22 cellular contexts compared by ENCODE assay signal in the genomic region with DNA sequence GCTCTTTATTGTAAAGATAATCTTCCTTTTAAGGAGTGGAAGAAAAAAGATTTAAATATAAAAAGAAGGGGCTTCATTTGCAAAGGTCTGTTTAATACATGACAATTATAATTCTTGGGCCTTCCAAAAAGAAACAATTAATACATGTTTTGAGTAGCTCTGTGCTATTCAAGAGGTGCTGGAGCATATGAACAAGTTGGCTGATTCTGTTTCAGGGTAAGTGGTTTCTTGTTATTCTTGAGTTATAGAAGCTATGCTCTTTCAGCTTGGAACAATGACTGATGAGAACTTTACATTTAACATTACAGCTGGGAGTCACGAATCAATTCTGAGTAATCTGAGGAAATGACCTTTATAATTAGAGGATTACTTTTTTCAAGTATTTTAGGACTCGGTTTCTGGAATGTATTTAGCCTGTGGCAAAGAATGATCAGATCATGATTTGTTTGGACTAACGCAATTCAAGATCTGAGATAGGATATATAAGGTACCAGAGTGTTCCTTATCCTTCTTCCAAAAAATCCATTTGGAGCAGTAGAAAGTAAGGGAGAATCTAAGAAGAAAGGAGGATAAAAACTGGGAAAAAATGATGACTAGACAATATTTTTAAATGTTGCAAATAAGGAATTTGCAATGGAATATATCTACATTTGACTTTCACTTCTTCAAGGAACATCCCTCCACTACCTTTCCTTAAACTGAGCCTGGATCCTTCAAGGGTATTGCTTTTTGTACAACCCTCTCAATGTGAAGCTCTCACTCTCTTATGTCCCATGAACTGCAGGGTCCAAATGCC.
DNase-seq lines count a peak whose midpoint lies in the region; ATAC-seq, FAIRE-seq and TF ChIP-seq lines count a peak whose summit lies in the region.
"Had no signal": no experiment of that assay in that cellular context is flagged by ENCODE, and none has a peak within 500 bp of the region (broad histone marks: within the 10 kb centered on the region; RNA-seq: fewer than 3 reads in every experiment).

No MANE protein-coding gene starts in this region.

- no peak overlapping the region for H2BK120ac ChIP-seq in H1 (replicated peaks; ENCODE audit: low read depth, low read length)

- no peak for TF ChIP-seq EP300 in H1 (IDR thresholded peaks at IDR 0.05; ENCODE audit: borderline replicate concordance in 1 of 2, low read depth in 2 of 2, low read length in 2 of 2)

- H2BK20ac ChIP-seq in H1 (ENCODE audit: low read length) = no peak overlapping the region

- CTCF ChIA-PET in PC-3 (lab: Charles Lee) = no interaction called here
- CTCF ChIA-PET in H1 (lab: Charles Lee; ENCODE audit: partially characterized antibody) = no interaction called here

- H2AK5ac ChIP-seq in H1 (ENCODE audit: low read depth, low read length) = no peak overlapping the region

- no peak for FAIRE-seq in H1 (lab: Jason Lieb, UNC)

- H4K20me1 ChIP-seq in PC-3 (ENCODE audit: low read length) (no peaks in the 10 kb centered on the region), H1 (replicated peaks in 1 of 2; ENCODE audit: control insufficient read depth in 1 of 2, insufficient read depth in 2 of 2, low read length in 2 of 2) (no peaks in the 10 kb centered on the region)

- H3K4me1 Mint-ChIP-seq in activated T-cell treated with anti-CD3 and anti-CD28 coated beads, Interleukin-2, amount 50 U/mL, for 72 hours (ENCODE audit: low read depth) = no peaks in the 10 kb centered on the region
- H3K4me1 Mint-ChIP-seq: T-cell had no signal

- H3K4me2 ChIP-seq in PC-3 (ENCODE audit: low read length) = peak overlapping the region; percentile 2
- no peak overlapping the region for H3K4me2 ChIP-seq in H1 (ENCODE audit: insufficient read depth in 1 of 2, low read depth in 2 of 2, low read length in 2 of 2)

- TF ChIP-seq RAD21 in H1 (IDR thresholded peaks at IDR 0.05 in 1 of 2, conservative IDR thresholded peaks at IDR 0.05 in 1 of 2; ENCODE audit: low read depth in 2 of 2, low read length in 2 of 2) = no peak

- no peak for TF ChIP-seq POLR2A in H1 (IDR thresholded peaks at IDR 0.05; ENCODE audit: control extremely low read depth in 1 of 2, low read depth in 2 of 2, low read length in 2 of 2)

- no peak overlapping the region for H3K14ac ChIP-seq in H1 (ENCODE audit: insufficient read length)

- DNase-seq in AG09309 (ENCODE audit: low read depth) (peak; percentile 2), ELR (ENCODE audit: low read depth) (peak; percentile 55), PC-3 (peak; percentile 80), H1 (ENCODE audit: low read depth in 1 of 2, low spot score in 2 of 2) (no peak), MV-4-11 (lab: John Stamatoyannopoulos, UW) (no peak), brain microvascular endothelial cell (no peak)
- no peak for DNase-seq in activated T-cell treated with anti-CD3 and anti-CD28 coated beads, Interleukin-2, amount 50 U/mL, for 72 hours
- DNase-seq: DND-41, GF-D8, GOT3, Karpas-422, MM.1S, NCI-H1092 treated with DMSO at 0.1 percent for 48 hours, NCI-H1694, NCI-H2227 treated with DMSO at 0.1 percent for 48 hours, NCI-H510A treated with DMSO at 0.1 percent for 48 hours, NCI-H774, SHP77 treated with DMSO at 0.1 percent for 48 hours, T-cell had no signal

- H3K27me3 Mint-ChIP-seq in activated T-cell treated with anti-CD3 and anti-CD28 coated beads, Interleukin-2, amount 50 U/mL, for 72 hours (ENCODE audit: low read depth) = no peaks in the 10 kb centered on the region
- H3K27me3 Mint-ChIP-seq: T-cell had no signal

- POLR2A ChIA-PET in PC-3 (lab: Charles Lee; ENCODE audit: unreplicated experiment) = no interaction called here
- POLR2A ChIA-PET in H1 (lab: Charles Lee; ENCODE audit: partially characterized antibody) = interaction anchor here (1.1 kb wide), 1 partner anchor 14 kb away, joined by 3 read pairs; no protein-coding TSS in a partner anchor

- in situ Hi-C loops in brain microvascular endothelial cell (cut with HindIII; ENCODE audit: low pct_ligation_motif_present, low sequenced_read_pairs) = no loop called here

- H3K18ac ChIP-seq in H1 (ENCODE audit: extremely low read depth, low read length) = no peak overlapping the region

- H3K23me2 ChIP-seq in H1 (ENCODE audit: low read depth, low read length) = no peaks in the 10 kb centered on the region; the same call in 1 of the 2 replicates

- no peaks in the 10 kb centered on the region for H3K79me1 ChIP-seq in H1 (ENCODE audit: low read depth, low read length)

- no peak overlapping the region for H3K23ac ChIP-seq in H1 (ENCODE audit: insufficient read length)

- WGBS in H1 (ENCODE audit: extremely low coverage in 1 of 2, insufficient coverage in 1 of 2, insufficient read length in 1 of 2, insufficient replicate concordance in 2 of 2, low coverage in 1 of 2, low lambda C conversion rate in 2 of 2, missing lambda C conversion rate in 1 of 2), 2 experiments = 88% methylated on average over 3 of the region's 3 CpGs; no CpG with 5 or more reads in 1 of the 2 experiments

- H4K5ac ChIP-seq in H1 (ENCODE audit: insufficient read length, low read depth, low read length) = no peak overlapping the region

- H3K56ac ChIP-seq in H1 (replicated peaks; ENCODE audit: insufficient read length, low read depth, low read length) = no peak overlapping the region

- H3K27ac Mint-ChIP-seq in activated T-cell treated with anti-CD3 and anti-CD28 coated beads, Interleukin-2, amount 50 U/mL, for 72 hours = no peak overlapping the region
- H3K27ac Mint-ChIP-seq: T-cell had no signal

- H3K9ac ChIP-seq in PC-3 (ENCODE audit: low read length) = no peak overlapping the region
- H3K9ac ChIP-seq in H1 (replicated peaks in 1 of 4; ENCODE audit: extremely low read depth in 1 of 4, low read depth in 3 of 4, low read length in 3 of 4) = no peak overlapping the region

- H3F3A ChIP-seq in PC-3 (ENCODE audit: low read length, unreplicated experiment) = no peaks in the 10 kb centered on the region

- H3K4me3 ChIP-seq in AG09309 (ENCODE audit: control insufficient read depth, low read depth, low read length) (no peak overlapping the region), PC-3 (ENCODE audit: low read length) (no peak overlapping the region), H1 (ENCODE audit: extremely low read depth in 1 of 4, insufficient read depth in 2 of 4, low read depth in 3 of 4, low read length in 4 of 4) (no peak overlapping the region), brain microvascular endothelial cell (ENCODE audit: low read depth, low read length) (no peak overlapping the region)

- H3K36me3 Mint-ChIP-seq in activated T-cell treated with anti-CD3 and anti-CD28 coated beads, Interleukin-2, amount 50 U/mL, for 72 hours (ENCODE audit: insufficient read depth in 2 of 2) = no peaks in the 10 kb centered on the region
- H3K36me3 Mint-ChIP-seq: T-cell had no signal

- H3K4ac ChIP-seq in H1 (replicated peaks; ENCODE audit: insufficient read length, low read depth, low read length) = no peak overlapping the region

- no peak overlapping the region for H2BK15ac ChIP-seq in H1 (ENCODE audit: low read length)

- no peak overlapping the region for H3K4me3 Mint-ChIP-seq in activated T-cell treated with anti-CD3 and anti-CD28 coated beads, Interleukin-2, amount 50 U/mL, for 72 hours
- H3K4me3 Mint-ChIP-seq: T-cell had no signal

- no peak overlapping the region for H2BK5ac ChIP-seq in H1 (ENCODE audit: low read depth, low read length)

- H4K8ac ChIP-seq in H1 (ENCODE audit: extremely low read depth, insufficient read depth, low read length) = no peak overlapping the region

- H3K36me3 ChIP-seq in PC-3 (ENCODE audit: low read depth, low read length) (no peaks in the 10 kb centered on the region), H1 (ENCODE audit: control insufficient read depth in 2 of 4, insufficient read depth in 4 of 4, low read length in 3 of 4) (no peaks in the 10 kb centered on the region), brain microvascular endothelial cell (replicated peaks) (no peaks in the 10 kb centered on the region)

- H3K9me3 Mint-ChIP-seq in activated T-cell treated with anti-CD3 and anti-CD28 coated beads, Interleukin-2, amount 50 U/mL, for 72 hours = peaks cover 1 to 7% of the 10 kb centered on the region in 2 donors

- no peaks in the 10 kb centered on the region for H3K9me3 ChIP-seq in PC-3 (ENCODE audit: low read length)
- H3K9me3 ChIP-seq in H1 (ENCODE audit: insufficient read depth in 2 of 2, low read depth in 1 of 2, low read length in 1 of 2) = peaks cover 4 to 7% of the 10 kb centered on the region in 2 experiments; a peak in 1 of 4 replicates

- H2AFZ ChIP-seq in PC-3 (ENCODE audit: low read length) (peak overlapping the region; percentile 2; the same call in 1 of the 2 replicates), H1 (ENCODE audit: low read length) (no peak overlapping the region)

- H3K4me1 ChIP-seq in PC-3 (ENCODE audit: insufficient read depth, low read length) (peaks cover 23% of the 10 kb centered on the region), H1 (replicated peaks in 1 of 4; ENCODE audit: control insufficient read depth in 3 of 4, insufficient read depth in 4 of 4, low read length in 3 of 4) (no peaks in the 10 kb centered on the region)

- TF ChIP-seq CTCF in AG09309 (IDR thresholded peaks at IDR 0.05; ENCODE audit: control insufficient read depth, insufficient read depth, low read depth, low read length, missing control alignments) = no peak
- no peak for TF ChIP-seq CTCF in PC-3 (conservative IDR thresholded peaks at IDR 0.05; ENCODE audit: low read depth, low read length)
- no peak for TF ChIP-seq CTCF in H1 (IDR thresholded peaks at IDR 0.05; ENCODE audit: control extremely low read depth in 1 of 3, insufficient read depth in 1 of 3, low read depth in 1 of 3, low read length in 3 of 3)
- no peak for TF ChIP-seq CTCF in brain microvascular endothelial cell (IDR thresholded peaks at IDR 0.05; ENCODE audit: low read depth, low read length, missing control alignments)

- H3K79me2 ChIP-seq in PC-3 (ENCODE audit: low read length) (no peaks in the 10 kb centered on the region), H1 (ENCODE audit: control insufficient read depth in 1 of 2, insufficient read depth in 2 of 2, low read length in 2 of 2) (no peaks in the 10 kb centered on the region)

- no peaks in the 10 kb centered on the region for H3K9me2 ChIP-seq in PC-3 (replicated peaks; ENCODE audit: low read length)

- H3K27me3 ChIP-seq in PC-3 (ENCODE audit: low read length) (no peaks in the 10 kb centered on the region), H1 (replicated peaks in 1 of 4; ENCODE audit: control insufficient read depth in 3 of 4, extremely low read depth in 1 of 4, insufficient read depth in 3 of 4, low read length in 3 of 4) (no peaks in the 10 kb centered on the region), brain microvascular endothelial cell (replicated peaks) (no peaks in the 10 kb centered on the region)

- no peak overlapping the region for H2BK12ac ChIP-seq in H1 (ENCODE audit: low read depth, low read length)

- no TSS peak for BruUV-seq in PC-3 (replicated peaks; lab: Mats Ljungman, UMichigan)

- intact Hi-C loops in PC-3 (cut with micrococcal nuclease) = no loop called here

- peak overlapping the region; percentile 2; the same call in 1 of the 2 replicates for H3K27ac ChIP-seq in PC-3 (ENCODE audit: low read length)
- no peak overlapping the region for H3K27ac ChIP-seq in H1 (ENCODE audit: low read depth, low read length)
- no peak overlapping the region for H3K27ac ChIP-seq in brain microvascular endothelial cell
- H3K27ac ChIP-seq: C4-2B had no signal

- ATAC-seq in PC-3 (peak; percentile 65), HG03342 (IDR thresholded peaks at IDR 0.05; ENCODE audit: unreplicated experiment) (no peak)
- no peak for ATAC-seq in activated T-cell treated with anti-CD3 and anti-CD28 coated beads, Interleukin-2, amount 50 U/mL, for 72 hours (replicated peaks in 1 of 2)
- ATAC-seq: SK-N-SH treated with all-trans-retinoic acid at 6 μM for 48 hours, T-cell had no signal

- no peak overlapping the region for H4K91ac ChIP-seq in H1 (replicated peaks; ENCODE audit: insufficient read length, low read length)

Comparison
In these comparisons a context has a peak if more than half of its experiments do, and no peak if none do; other contexts are left out.
1. DNase-seq: peak in AG09309 (single experiment), ELR (single experiment) and PC-3 (single experiment); none in H1 (0 of 2), activated T-cell treated with anti-CD3 and anti-CD28 coated beads, Interleukin-2, amount 50 U/mL, for 72 hours (0 of 2), MV-4-11 (single experiment) and brain microvascular endothelial cell (single experiment).